9 cellular contexts compared by ENCODE assay signal in the genomic region with DNA sequence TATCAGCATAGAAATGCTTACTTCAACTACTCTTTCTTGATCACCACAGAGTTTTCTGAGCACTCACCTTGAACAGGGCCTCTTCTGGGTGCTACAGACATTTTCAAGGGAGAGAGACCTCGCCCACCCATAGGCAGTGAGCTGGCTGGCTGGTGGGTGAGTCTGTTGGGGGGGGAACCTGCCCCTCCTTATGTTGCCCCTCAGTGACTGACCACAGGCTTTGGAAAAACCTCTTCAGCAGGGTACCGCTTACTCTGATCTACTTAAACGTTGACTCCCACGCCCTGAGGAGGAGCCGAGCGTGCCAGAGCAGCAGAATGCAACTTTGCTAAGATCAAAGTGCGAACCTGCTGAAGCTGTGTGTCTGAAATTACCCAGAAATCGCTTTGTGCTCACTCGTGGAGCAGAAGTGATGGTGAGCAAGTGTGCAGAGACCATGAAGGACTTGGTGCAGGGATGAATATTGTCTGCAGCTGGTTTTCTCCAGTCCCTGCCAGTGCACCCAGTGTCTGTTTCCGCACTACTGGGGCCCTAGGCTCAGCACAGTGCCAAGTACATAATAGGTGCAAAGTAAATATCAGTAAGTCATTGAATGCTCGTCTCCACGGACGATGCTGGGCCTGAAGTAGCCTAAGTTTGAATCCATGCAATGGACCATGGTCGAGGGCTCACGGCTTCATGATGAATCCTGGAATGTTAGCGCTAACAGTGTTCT.
DNase-seq lines count a peak whose midpoint lies in the region; ATAC-seq and TF ChIP-seq lines count a peak whose summit lies in the region.
"Had no signal": no experiment of that assay in that cellular context is flagged by ENCODE, and none has a peak within 500 bp of the region (broad histone marks: within the 10 kb centered on the region; RNA-seq: fewer than 3 reads in every experiment).

No MANE protein-coding gene starts in this region.

- H3K36me3 ChIP-seq in OCI-LY3 (replicated peaks; ENCODE audit: low read depth, low read length), result no peaks in the 10 kb centered on the region

- H3K4me1 Mint-ChIP-seq in memory B cell, result peaks cover 35% of the 10 kb centered on the region
- peaks cover 72% of the 10 kb centered on the region for H3K4me1 Mint-ChIP-seq in stimulated activated memory B cell treated with anti-CD40 and anti-IgM and Interleukin-4, amounts not matched to agents 10 μg/mL and 1 μg/mL and 100 μg/mL, for 72 hours

- no peak overlapping the region for H3K4me3 Mint-ChIP-seq in memory B cell
- peak overlapping the region; percentile 35 for H3K4me3 Mint-ChIP-seq in stimulated activated memory B cell treated with anti-CD40 and anti-IgM and Interleukin-4, amounts not matched to agents 10 μg/mL and 1 μg/mL and 100 μg/mL, for 72 hours

- H3K9ac ChIP-seq in OCI-LY3 (ENCODE audit: low read length), result no peak overlapping the region; the same call in 1 of the 2 replicates

- no peaks in the 10 kb centered on the region for H4K20me1 ChIP-seq in OCI-LY3 (ENCODE audit: insufficient read depth, low read length)

- peaks cover 39% of the 10 kb centered on the region for H3K4me1 ChIP-seq in OCI-LY3 (ENCODE audit: low read length)

- TF ChIP-seq CTCF in OCI-LY3 (IDR thresholded peaks at IDR 0.05; ENCODE audit: low read depth, low read length), result no peak

- no peak overlapping the region for H3K4me3 ChIP-seq in OCI-LY3 (ENCODE audit: low read length)
- H3K4me3 ChIP-seq: dorsolateral prefrontal cortex had no signal

- H3K79me2 ChIP-seq in OCI-LY3 (ENCODE audit: low read length), result no peaks in the 10 kb centered on the region

- DNase-seq in activated T-cell treated with anti-CD3 and anti-CD28 coated beads for 24 hours (ENCODE audit: low read depth), result peak; percentile 54
- DNase-seq in memory B cell (ENCODE audit: low spot score in 2 of 2), result no peak
- no peak for DNase-seq in COLO668 (lab: John Stamatoyannopoulos, UW; ENCODE audit: unreplicated experiment)
- no peak for DNase-seq in SKM-1 treated with dmso at 0.1 percent for 144 hours (lab: John Stamatoyannopoulos, UW; ENCODE audit: unreplicated experiment)

- H3K4me2 ChIP-seq in OCI-LY3 (ENCODE audit: low read length), result peak overlapping the region; percentile 43

- no peaks in the 10 kb centered on the region for H3K27me3 Mint-ChIP-seq in memory B cell
- H3K27me3 Mint-ChIP-seq in stimulated activated memory B cell treated with anti-CD40 and anti-IgM and Interleukin-4, amounts not matched to agents 10 μg/mL and 1 μg/mL and 100 μg/mL, for 72 hours, result no peaks in the 10 kb centered on the region

- H3K9me3 ChIP-seq in OCI-LY3 (ENCODE audit: insufficient read depth, low read length), result 0 out of 2 replicates have a peak, but pooled peaks cover 3% of the 10 kb centered on the region

- H3K36me3 Mint-ChIP-seq in memory B cell, result peaks cover 2% of the 10 kb centered on the region
- peaks cover 6% of the 10 kb centered on the region for H3K36me3 Mint-ChIP-seq in stimulated activated memory B cell treated with anti-CD40 and anti-IgM and Interleukin-4, amounts not matched to agents 10 μg/mL and 1 μg/mL and 100 μg/mL, for 72 hours

- ATAC-seq in memory B cell (ENCODE audit: low read depth) (no peak), GM21381 (IDR thresholded peaks at IDR 0.05; ENCODE audit: unreplicated experiment) (no peak), HG02678 (IDR thresholded peaks at IDR 0.05; ENCODE audit: unreplicated experiment) (no peak)
- peak; percentile 57 for ATAC-seq in stimulated activated memory B cell treated with anti-CD40 and anti-IgM and Interleukin-4, amounts not matched to agents 10 μg/mL and 1 μg/mL and 100 μg/mL, for 72 hours

- peaks cover 2% of the 10 kb centered on the region for H3K9me3 Mint-ChIP-seq in memory B cell
- H3K9me3 Mint-ChIP-seq in stimulated activated memory B cell treated with anti-CD40 and anti-IgM and Interleukin-4, amounts not matched to agents 10 μg/mL and 1 μg/mL and 100 μg/mL, for 72 hours, result peaks cover 3% of the 10 kb centered on the region

- H2AFZ ChIP-seq in OCI-LY3 (ENCODE audit: low read depth, low read length), result no peak overlapping the region

- peaks cover 3% of the 10 kb centered on the region; the same call in 1 of the 2 replicates for H3K27me3 ChIP-seq in OCI-LY3 (ENCODE audit: low read depth, low read length)
- H3K27me3 ChIP-seq: dorsolateral prefrontal cortex had no signal

- H3K27ac Mint-ChIP-seq in memory B cell, result peak overlapping the region; percentile 76
- peak overlapping the region; percentile 99 for H3K27ac Mint-ChIP-seq in stimulated activated memory B cell treated with anti-CD40 and anti-IgM and Interleukin-4, amounts not matched to agents 10 μg/mL and 1 μg/mL and 100 μg/mL, for 72 hours

- H3K27ac ChIP-seq in OCI-LY3 (ENCODE audit: low read length), result no peak overlapping the region
- H3K27ac ChIP-seq: dorsolateral prefrontal cortex had no signal
